Comparison of ENCODE assay signal across 8 cellular contexts in genomic region chrX:22300130-22300529, GRCh38. TPM values are rescaled to one million over a fixed set of nuclear protein-coding genes. Genes with fewer than 3 reads are reported as not detected.
DNase-seq lines count a peak whose midpoint lies in the region; TF ChIP-seq lines count a peak whose summit lies in the region.

No MANE protein-coding gene starts in this region.

- H3K9me3 ChIP-seq in MG63 (no peaks in the 10 kb centered on the region), hepatocyte (ENCODE audit: low read depth) (no peaks in the 10 kb centered on the region)

- H3K4me1 ChIP-seq in hepatocyte (ENCODE audit: insufficient read depth): no peaks in the 10 kb centered on the region

- H3K27me3 ChIP-seq in MG63 (no peaks in the 10 kb centered on the region), hepatocyte (no peaks in the 10 kb centered on the region)

- DNase-seq in NCI-H510A treated with DMSO at 0.1 percent for 48 hours (lab: John Stamatoyannopoulos, UW): peak; percentile 32
- no peak for DNase-seq in NCI-H510A (lab: John Stamatoyannopoulos, UW)
- DNase-seq in MG63: peak; percentile 48
- DNase-seq in SK-MEL-5 (ENCODE audit: low read depth, low spot score): peak; percentile 44
- DNase-seq in hepatocyte (ENCODE audit: low spot score): peak; percentile 31
- no peak for DNase-seq in activated naive CD8-positive, alpha-beta T cell treated with anti-CD3 and anti-CD28 coated beads for 36 hours
- no peak for DNase-seq in DMS114 treated with DMSO at 0.1 percent for 48 hours (lab: John Stamatoyannopoulos, UW; ENCODE audit: unreplicated experiment)
- DNase-seq in activated CD8-positive, alpha-beta memory T cell treated with anti-CD3 and anti-CD28 coated beads, Interleukin-2, amount 50 U/mL, for 4 hours: no peak

- H3K4me2 ChIP-seq in hepatocyte: peak overlapping the region; percentile 36

- H3K27ac Mint-ChIP-seq in activated naive CD8-positive, alpha-beta T cell treated with anti-CD3 and anti-CD28 coated beads for 36 hours: no peak overlapping the region

- no peaks in the 10 kb centered on the region for H3K9me2 ChIP-seq in hepatocyte (replicated peaks; ENCODE audit: insufficient read depth)

- no peak overlapping the region for H3K4me3 Mint-ChIP-seq in activated naive CD8-positive, alpha-beta T cell treated with anti-CD3 and anti-CD28 coated beads for 36 hours

- H3K36me3 ChIP-seq in MG63 (no peaks in the 10 kb centered on the region), hepatocyte (replicated peaks; ENCODE audit: insufficient read depth, low read depth) (no peaks in the 10 kb centered on the region)

- no peak overlapping the region for H3K27ac ChIP-seq in hepatocyte

- H3K27me3 Mint-ChIP-seq in activated naive CD8-positive, alpha-beta T cell treated with anti-CD3 and anti-CD28 coated beads for 36 hours: no peaks in the 10 kb centered on the region

- H3K36me3 Mint-ChIP-seq in activated naive CD8-positive, alpha-beta T cell treated with anti-CD3 and anti-CD28 coated beads for 36 hours: no peaks in the 10 kb centered on the region

- 13% methylated on average over 2 of the region's 2 CpGs for WGBS in hepatocyte (ENCODE audit: low lambda C conversion rate, missing lambda C conversion rate)

- H3K79me2 ChIP-seq in hepatocyte: no peaks in the 10 kb centered on the region

- H3K9me3 Mint-ChIP-seq in activated naive CD8-positive, alpha-beta T cell treated with anti-CD3 and anti-CD28 coated beads for 36 hours: no peaks in the 10 kb centered on the region

- TF ChIP-seq CTCF in hepatocyte (IDR thresholded peaks at IDR 0.05; ENCODE audit: poor library complexity): no peak

- H2AFZ ChIP-seq in hepatocyte: no peak overlapping the region

- H4K20me1 ChIP-seq in hepatocyte (ENCODE audit: insufficient read depth, poor library complexity, severe bottlenecking): no peaks in the 10 kb centered on the region

- in situ Hi-C loops in SK-MEL-5 (cut with HindIII; ENCODE audit: low pct_unique_long_range_greater_than_20kb, low sequenced_read_pairs): no loop called here

- no peak overlapping the region for H3K4me3 ChIP-seq in MG63
- H3K4me3 ChIP-seq in hepatocyte: no peak overlapping the region

- H3K4me1 Mint-ChIP-seq in activated naive CD8-positive, alpha-beta T cell treated with anti-CD3 and anti-CD28 coated beads for 36 hours: peaks cover 9% of the 10 kb centered on the region

RNA-seq across cellular contexts. Expression of gene CBLL2, which starts 27.4 kb away (rescaled TPM):
- not detected in 2 replicates for total RNA-seq in MG63 (2014; rRNA removed; shearing (Covaris generic); ENCODE audit: low replicate concordance)
- total RNA-seq in SK-MEL-5 (2014; rRNA removed; shearing (Covaris generic)): not detected in 2 replicates
- not detected in 2 replicates for polyA plus RNA-seq in SK-MEL-5 (2015; cell fraction: cytosol; rRNA removed)
- not detected in 2 replicates for polyA plus RNA-seq in SK-MEL-5 (2015; cell fraction: nucleus; rRNA removed)
- not detected in 2 replicates for total RNA-seq in hepatocyte
- not detected in 2 replicates for polyA plus RNA-seq in hepatocyte
- total RNA-seq in activated naive CD8-positive, alpha-beta T cell treated with anti-CD3 and anti-CD28 coated beads for 36 hours: not detected

Comparison
In these comparisons a context has a peak if more than half of its experiments do, and no peak if none do; other contexts are left out.
1. DNase-seq: peak in NCI-H510A treated with DMSO at 0.1 percent for 48 hours (single experiment), MG63 (single experiment), SK-MEL-5 (single experiment) and hepatocyte (single experiment); none in NCI-H510A (single experiment), activated naive CD8-positive, alpha-beta T cell treated with anti-CD3 and anti-CD28 coated beads for 36 hours (single experiment), DMS114 treated with DMSO at 0.1 percent for 48 hours (single experiment) and activated CD8-positive, alpha-beta memory T cell treated with anti-CD3 and anti-CD28 coated beads, Interleukin-2, amount 50 U/mL, for 4 hours (single experiment).